In genomic region chr1:150486966-150487762, GRCh38 we compare ENCODE assay signal across 8 cellular contexts. TPM values are rescaled to one million over a fixed set of nuclear protein-coding genes. Genes with fewer than 3 reads are reported as not detected.
DNase-seq lines count a peak whose midpoint lies in the region; ATAC-seq and FAIRE-seq lines count a peak whose summit lies in the region.

TARS2 (plus strand) TSS chr1:150487419; CDS start chr1:150487451, 32 bp downstream.

- ATAC-seq in GM21367 (IDR thresholded peaks at IDR 0.05; ENCODE audit: unreplicated experiment), result peak; percentile 99

- FAIRE-seq in HTR-8/SVneo (lab: Jason Lieb, UNC), result peak; percentile 44

- in situ Hi-C loops in endometrial microvascular endothelial cells (cut with HindIII; ENCODE audit: inconsistent ontology term, low pct_unique_long_range_greater_than_20kb, low sequenced_read_pairs), result no loop called here

- peak; percentile 96 for DNase-seq in COR-L47 (lab: John Stamatoyannopoulos, UW)
- DNase-seq in HTR-8/SVneo (ENCODE audit: insufficient read length, low spot score), result peak; percentile 97
- peak; percentile 97 for DNase-seq in NOMO-1 treated with dmso at 0.1 percent for 144 hours (lab: John Stamatoyannopoulos, UW; ENCODE audit: unreplicated experiment)
- DNase-seq in activated CD8-positive, alpha-beta memory T cell treated with anti-CD3 and anti-CD28 coated beads for 48 hours (ENCODE audit: low read depth in 2 of 3, low spot score in 2 of 3), result peak; percentile 83 to 92 (median 84)
- peak; percentile 93 for DNase-seq in mesenteric fat pad (ENCODE audit: low spot score)
- DNase-seq in stimulated activated CD8-positive, alpha-beta memory T cell treated with anti-CD3 and anti-CD28 coated beads, Interleukin-15, amount 100 ng/mL, for 24 hours (ENCODE audit: low read depth), result peak; percentile 56

RNA-seq across cellular contexts. Expression of gene TARS2, which starts in this region (rescaled TPM):
- total RNA-seq in endometrial microvascular endothelial cells (ENCODE audit: inconsistent ontology term) (12.5 TPM), mesenteric fat pad (14.0 TPM)

Comparison
In these comparisons a context has a peak if more than half of its experiments do, and no peak if none do; other contexts are left out.
1. Peak in every context shown above with its lines: DNase-seq and ATAC-seq.